In genomic region chr11:93573184-93573583, GRCh38 we compare ENCODE assay signal across 20 cellular contexts. TPM values are rescaled to one million over a fixed set of nuclear protein-coding genes. Genes with fewer than 3 reads are reported as not detected.
A peak's percentile ranks its signal among the peaks of the same experiment; 100 is the strongest.
DNase-seq lines count a peak whose midpoint lies in the region; ATAC-seq and TF ChIP-seq lines count a peak whose summit lies in the region.
"Had no signal": no experiment of that assay in that cellular context is flagged by ENCODE, and none has a peak within 500 bp of the region (broad histone marks: within the 10 kb centered on the region; RNA-seq: fewer than 3 reads in every experiment).

No MANE protein-coding gene starts in this region.

- no peaks in the 10 kb centered on the region for H3K9me3 ChIP-seq in esophagus muscularis mucosa
- H3K9me3 ChIP-seq: BLaER1, spleen had no signal

- peak; percentile 24 for DNase-seq in NK-92 treated with Interleukin-12 subunit alpha and Interleukin-12 subunit beta, amount 100 ng/mL, for 24 hours (lab: John Stamatoyannopoulos, UW)
- DNase-seq in NK-92 (lab: John Stamatoyannopoulos, UW; ENCODE audit: unreplicated experiment) = no peak
- DNase-seq in Jurkat, Clone E6-1 (ENCODE audit: low read depth, low spot score) = peak; percentile 23
- DNase-seq in SKM-1 (lab: John Stamatoyannopoulos, UW; ENCODE audit: unreplicated experiment) = peak; percentile 48
- peak; percentile 42 for DNase-seq in esophagus muscularis mucosa (ENCODE audit: extremely low spot score)
- no peak for DNase-seq in dedifferentiated amniotic fluid mesenchymal stem cell (ENCODE audit: extremely low spot score)
- no peak for DNase-seq in GM19240 (ENCODE audit: insufficient read length, low spot score)
- DNase-seq: 8988T; activated B cell treated with CpG ODN at 0.5 μM for 24 hours; activated CD8-positive, alpha-beta T cell treated with anti-CD3 and anti-CD28 coated beads, Interleukin-2, amount 10 ng/mL, durations not matched to agents 7 days and 5 days; activated naive CD8-positive, alpha-beta T cell treated with anti-CD3 and anti-CD28 coated beads, Interleukin-2, amount 10 ng/mL, durations not matched to agents 7 days and 5 days; Calu3; GOT3; NCI-H1417 treated with DMSO at 0.1 percent for 48 hours; NCI-H524 treated with DMSO at 0.1 percent for 48 hours; SIG-M5; spleen; stimulated activated CD4-positive, alpha-beta T cell treated with anti-CD3 and anti-CD28 coated beads, Interleukin-4, amount 100 ng/mL, for 24 hours had no signal

- intact Hi-C loops in esophagus muscularis mucosa (cut with DNase I) = no loop called here

- no peak overlapping the region for H3K4me3 ChIP-seq in Jurkat, Clone E6-1 (ENCODE audit: low read length)
- H3K4me3 ChIP-seq in esophagus muscularis mucosa = no peak overlapping the region
- H3K4me3 ChIP-seq: BLaER1, spleen had no signal

- H3K27ac ChIP-seq in esophagus muscularis mucosa (replicated peaks in 1 of 4) = no peak overlapping the region
- H3K27ac ChIP-seq: BLaER1, spleen had no signal

- H3K4me1 ChIP-seq in esophagus muscularis mucosa = peaks cover 10 to 16% (median 15%) of the 10 kb centered on the region in 4 donors
- H3K4me1 ChIP-seq: BLaER1, spleen had no signal

- H3K27me3 ChIP-seq in esophagus muscularis mucosa = no peaks in the 10 kb centered on the region
- H3K27me3 ChIP-seq: BLaER1 had no signal

- 95% methylated on average over 1 of the region's 1 CpG for WGBS in esophagus muscularis mucosa

- TF ChIP-seq CTCF in esophagus muscularis mucosa (IDR thresholded peaks at IDR 0.05) = no peak

- no peak for TF ChIP-seq POLR2A in esophagus muscularis mucosa (IDR thresholded peaks at IDR 0.05; ENCODE audit: low read depth)

- H3K36me3 ChIP-seq in esophagus muscularis mucosa = no peaks in the 10 kb centered on the region
- H3K36me3 ChIP-seq: BLaER1, spleen had no signal

- no peak for TF ChIP-seq EP300 in esophagus muscularis mucosa (IDR thresholded peaks at IDR 0.05)

- ATAC-seq in HG03521 (IDR thresholded peaks at IDR 0.05; ENCODE audit: unreplicated experiment) = no peak
- ATAC-seq: activated CD8-positive, alpha-beta T cell treated with anti-CD3 and anti-CD28 coated beads, Interleukin-2, amount 10 ng/mL, durations not matched to agents 7 days and 5 days had no signal

RNA-seq across cellular contexts. Expression of gene SMCO4, which starts 30.0 kb away (rescaled TPM):
- polyA plus RNA-seq in Jurkat, Clone E6-1 (2012; ENCODE audit: insufficient read depth, insufficient read length) = 51.6 TPM
- 10 to 100 TPM in 2 of 4 donors, 1 to 10 TPM in 2; 6.2 to 18.6 (median 10.3) TPM for total RNA-seq in esophagus muscularis mucosa

Comparison
In these comparisons a context has a peak if more than half of its experiments do, and no peak if none do; other contexts are left out.
1. DNase-seq: peak in NK-92 treated with Interleukin-12 subunit alpha and Interleukin-12 subunit beta, amount 100 ng/mL, for 24 hours (single experiment), Jurkat, Clone E6-1 (single experiment), SKM-1 (single experiment) and esophagus muscularis mucosa (single experiment); none in NK-92 (single experiment), dedifferentiated amniotic fluid mesenchymal stem cell (single experiment) and GM19240 (single experiment).